ENCODE assay signal across 1 cellular context in the genomic region with DNA sequence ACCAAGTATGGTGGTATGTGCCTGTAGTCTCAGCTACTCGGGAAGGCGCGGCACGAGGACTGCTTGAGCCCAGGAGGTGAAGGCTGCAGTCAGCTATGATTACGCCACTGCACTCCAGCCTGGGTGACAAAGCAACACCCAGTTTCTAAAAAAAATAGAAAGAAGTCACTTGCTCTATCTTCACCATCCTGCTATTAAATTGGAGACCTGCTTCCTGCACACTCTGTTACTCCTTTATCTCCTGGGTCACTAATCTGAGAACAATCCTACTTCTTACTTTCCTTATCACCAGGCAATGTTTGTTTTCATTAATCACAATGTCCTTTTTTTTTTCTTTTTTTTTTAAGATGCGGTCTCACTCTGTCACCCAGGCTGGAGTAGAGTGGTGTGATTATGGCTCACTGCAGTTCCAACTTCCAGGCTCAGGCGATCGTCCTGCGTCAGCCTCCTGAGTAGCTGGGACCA.
TF ChIP-seq lines count a peak whose summit lies in the region.

No MANE protein-coding gene starts in this region.

TF ChIP-seq in K562, 482 proteins besides CTCF, POLR2A, EP300 and RAD21 (continued from another document and continues in another):
- TF ChIP-seq, protein P1, sequence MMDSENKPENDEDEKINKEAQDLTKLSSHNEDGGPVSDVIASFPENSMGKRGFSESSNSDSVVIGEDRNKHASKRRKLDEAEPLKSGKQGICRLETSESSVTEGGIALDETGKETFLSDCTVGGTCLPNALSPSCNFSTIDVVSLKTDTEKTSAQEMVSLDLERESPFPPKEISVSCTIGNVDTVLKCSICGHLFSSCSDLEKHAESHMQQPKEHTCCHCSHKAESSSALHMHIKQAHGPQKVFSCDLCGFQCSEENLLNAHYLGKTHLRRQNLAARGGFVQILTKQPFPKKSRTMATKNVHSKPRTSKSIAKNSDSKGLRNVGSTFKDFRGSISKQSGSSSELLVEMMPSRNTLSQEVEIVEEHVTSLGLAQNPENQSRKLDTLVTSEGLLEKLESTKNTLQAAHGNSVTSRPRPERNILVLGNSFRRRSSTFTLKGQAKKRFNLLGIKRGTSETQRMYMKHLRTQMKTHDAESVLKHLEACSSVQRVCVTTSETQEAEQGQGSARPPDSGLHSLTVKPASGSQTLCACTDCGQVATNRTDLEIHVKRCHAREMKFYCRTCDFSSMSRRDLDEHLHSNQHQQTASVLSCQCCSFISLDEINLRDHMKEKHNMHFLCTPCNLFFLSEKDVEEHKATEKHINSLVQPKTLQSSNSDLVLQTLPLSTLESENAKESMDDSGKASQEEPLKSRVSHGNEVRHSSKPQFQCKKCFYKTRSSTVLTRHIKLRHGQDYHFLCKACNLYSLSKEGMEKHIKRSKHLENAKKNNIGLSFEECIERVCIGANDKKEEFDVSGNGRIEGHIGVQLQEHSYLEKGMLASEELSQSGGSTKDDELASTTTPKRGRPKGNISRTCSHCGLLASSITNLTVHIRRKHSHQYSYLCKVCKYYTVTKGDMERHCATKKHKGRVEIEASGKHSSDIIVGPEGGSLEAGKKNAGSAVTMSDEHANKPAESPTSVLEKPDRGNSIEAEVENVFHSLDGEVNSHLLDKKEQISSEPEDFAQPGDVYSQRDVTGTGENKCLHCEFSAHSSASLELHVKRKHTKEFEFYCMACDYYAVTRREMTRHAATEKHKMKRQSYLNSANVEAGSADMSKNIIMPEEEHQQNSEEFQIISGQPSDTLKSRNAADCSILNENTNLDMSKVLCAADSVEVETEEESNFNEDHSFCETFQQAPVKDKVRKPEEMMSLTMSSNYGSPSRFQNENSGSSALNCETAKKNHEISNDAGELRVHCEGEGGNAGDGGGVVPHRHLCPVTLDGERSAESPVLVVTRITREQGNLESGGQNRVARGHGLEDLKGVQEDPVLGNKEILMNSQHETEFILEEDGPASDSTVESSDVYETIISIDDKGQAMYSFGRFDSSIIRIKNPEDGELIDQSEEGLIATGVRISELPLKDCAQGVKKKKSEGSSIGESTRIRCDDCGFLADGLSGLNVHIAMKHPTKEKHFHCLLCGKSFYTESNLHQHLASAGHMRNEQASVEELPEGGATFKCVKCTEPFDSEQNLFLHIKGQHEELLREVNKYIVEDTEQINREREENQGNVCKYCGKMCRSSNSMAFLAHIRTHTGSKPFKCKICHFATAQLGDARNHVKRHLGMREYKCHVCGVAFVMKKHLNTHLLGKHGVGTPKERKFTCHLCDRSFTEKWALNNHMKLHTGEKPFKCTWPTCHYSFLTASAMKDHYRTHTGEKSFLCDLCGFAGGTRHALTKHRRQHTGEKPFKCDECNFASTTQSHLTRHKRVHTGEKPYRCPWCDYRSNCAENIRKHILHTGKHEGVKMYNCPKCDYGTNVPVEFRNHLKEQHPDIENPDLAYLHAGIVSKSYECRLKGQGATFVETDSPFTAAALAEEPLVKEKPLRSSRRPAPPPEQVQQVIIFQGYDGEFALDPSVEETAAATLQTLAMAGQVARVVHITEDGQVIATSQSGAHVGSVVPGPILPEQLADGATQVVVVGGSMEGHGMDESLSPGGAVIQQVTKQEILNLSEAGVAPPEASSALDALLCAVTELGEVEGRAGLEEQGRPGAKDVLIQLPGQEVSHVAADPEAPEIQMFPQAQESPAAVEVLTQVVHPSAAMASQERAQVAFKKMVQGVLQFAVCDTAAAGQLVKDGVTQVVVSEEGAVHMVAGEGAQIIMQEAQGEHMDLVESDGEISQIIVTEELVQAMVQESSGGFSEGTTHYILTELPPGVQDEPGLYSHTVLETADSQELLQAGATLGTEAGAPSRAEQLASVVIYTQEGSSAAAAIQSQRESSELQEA (IDR thresholded peaks at IDR 0.05; ENCODE audit: low read depth) = no peak
- no peak for TF ChIP-seq TCF3 (CRISPR knock-in tag; IDR thresholded peaks at IDR 0.05)
- TF ChIP-seq, protein P2, sequence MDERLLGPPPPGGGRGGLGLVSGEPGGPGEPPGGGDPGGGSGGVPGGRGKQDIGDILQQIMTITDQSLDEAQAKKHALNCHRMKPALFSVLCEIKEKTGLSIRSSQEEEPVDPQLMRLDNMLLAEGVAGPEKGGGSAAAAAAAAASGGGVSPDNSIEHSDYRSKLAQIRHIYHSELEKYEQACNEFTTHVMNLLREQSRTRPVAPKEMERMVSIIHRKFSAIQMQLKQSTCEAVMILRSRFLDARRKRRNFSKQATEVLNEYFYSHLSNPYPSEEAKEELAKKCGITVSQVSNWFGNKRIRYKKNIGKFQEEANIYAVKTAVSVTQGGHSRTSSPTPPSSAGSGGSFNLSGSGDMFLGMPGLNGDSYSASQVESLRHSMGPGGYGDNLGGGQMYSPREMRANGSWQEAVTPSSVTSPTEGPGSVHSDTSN (CRISPR knock-in tag; IDR thresholded peaks at IDR 0.05; ENCODE audit: low read depth) = no peak
- TF ChIP-seq, protein P2 (tag; conservative IDR thresholded peaks at IDR 0.05; ENCODE audit: low read depth) = peak; percentile 55; the same call in 1 of the 2 replicates
- TF ChIP-seq, protein P3, sequence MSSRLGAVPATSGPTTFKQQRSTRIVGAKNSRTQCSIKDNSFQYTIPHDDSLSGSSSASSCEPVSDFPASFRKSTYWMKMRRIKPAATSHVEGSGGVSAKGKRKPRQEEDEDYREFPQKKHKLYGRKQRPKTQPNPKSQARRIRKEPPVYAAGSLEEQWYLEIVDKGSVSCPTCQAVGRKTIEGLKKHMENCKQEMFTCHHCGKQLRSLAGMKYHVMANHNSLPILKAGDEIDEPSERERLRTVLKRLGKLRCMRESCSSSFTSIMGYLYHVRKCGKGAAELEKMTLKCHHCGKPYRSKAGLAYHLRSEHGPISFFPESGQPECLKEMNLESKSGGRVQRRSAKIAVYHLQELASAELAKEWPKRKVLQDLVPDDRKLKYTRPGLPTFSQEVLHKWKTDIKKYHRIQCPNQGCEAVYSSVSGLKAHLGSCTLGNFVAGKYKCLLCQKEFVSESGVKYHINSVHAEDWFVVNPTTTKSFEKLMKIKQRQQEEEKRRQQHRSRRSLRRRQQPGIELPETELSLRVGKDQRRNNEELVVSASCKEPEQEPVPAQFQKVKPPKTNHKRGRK (tag; IDR thresholded peaks at IDR 0.05) = no peak
- peak; percentile 90 for TF ChIP-seq SOX6 (IDR thresholded peaks at IDR 0.05)
- no peak for TF ChIP-seq TAF7 (tag; IDR thresholded peaks at IDR 0.05)
- no peak for TF ChIP-seq NR2C2 (CRISPR knock-in tag; IDR thresholded peaks at IDR 0.05)
- 0 out of 2 replicates have a peak, but pooled peaks have one; percentile 27 for TF ChIP-seq NR2C2 (tag; IDR thresholded peaks at IDR 0.05)
- no peak for TF ChIP-seq RNF2 (IDR thresholded peaks at IDR 0.05)
- TF ChIP-seq ZNF584 (CRISPR knock-in tag; IDR thresholded peaks at IDR 0.05; ENCODE audit: low read depth) = no peak
- TF ChIP-seq SMARCE1 (IDR thresholded peaks at IDR 0.05) = 0 out of 2 replicates have a peak, but pooled peaks have one; percentile 33
- TF ChIP-seq ZNF175 (CRISPR knock-in tag; IDR thresholded peaks at IDR 0.05; ENCODE audit: low read depth) = peak; percentile 26; the same call in 1 of the 2 replicates
- TF ChIP-seq KAT2B (IDR thresholded peaks at IDR 0.05; ENCODE audit: low read depth, low read length) = no peak
- TF ChIP-seq TAF9B (IDR thresholded peaks at IDR 0.05; ENCODE audit: partially characterized antibody) = no peak
- TF ChIP-seq SMARCA4 (IDR thresholded peaks at IDR 0.05) = 0 out of 2 replicates have a peak, but pooled peaks have one; percentile 40
- no peak for TF ChIP-seq ZC3H8 (IDR thresholded peaks at IDR 0.05)
- TF ChIP-seq BRCA1 (IDR thresholded peaks at IDR 0.05) = no peak
- no peak for TF ChIP-seq BRCA1 (CRISPR knock-in tag; IDR thresholded peaks at IDR 0.05)
- peak; percentile 28; the same call in 1 of the 2 replicates for TF ChIP-seq TEAD4 (IDR thresholded peaks at IDR 0.05; ENCODE audit: low read length)
- TF ChIP-seq TEAD4 (CRISPR knock-in tag; IDR thresholded peaks at IDR 0.05; ENCODE audit: borderline replicate concordance) = no peak
- no peak for TF ChIP-seq ZNF586 (CRISPR knock-in tag; conservative IDR thresholded peaks at IDR 0.05)
- TF ChIP-seq ZNF696 (CRISPR knock-in tag; conservative IDR thresholded peaks at IDR 0.05) = no peak
- TF ChIP-seq, protein P4, sequence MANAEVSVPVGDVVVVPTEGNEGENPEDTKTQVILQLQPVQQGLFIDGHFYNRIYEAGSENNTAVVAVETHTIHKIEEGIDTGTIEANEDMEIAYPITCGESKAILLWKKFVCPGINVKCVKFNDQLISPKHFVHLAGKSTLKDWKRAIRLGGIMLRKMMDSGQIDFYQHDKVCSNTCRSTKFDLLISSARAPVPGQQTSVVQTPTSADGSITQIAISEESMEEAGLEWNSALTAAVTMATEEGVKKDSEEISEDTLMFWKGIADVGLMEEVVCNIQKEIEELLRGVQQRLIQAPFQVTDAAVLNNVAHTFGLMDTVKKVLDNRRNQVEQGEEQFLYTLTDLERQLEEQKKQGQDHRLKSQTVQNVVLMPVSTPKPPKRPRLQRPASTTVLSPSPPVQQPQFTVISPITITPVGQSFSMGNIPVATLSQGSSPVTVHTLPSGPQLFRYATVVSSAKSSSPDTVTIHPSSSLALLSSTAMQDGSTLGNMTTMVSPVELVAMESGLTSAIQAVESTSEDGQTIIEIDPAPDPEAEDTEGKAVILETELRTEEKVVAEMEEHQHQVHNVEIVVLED (CRISPR knock-in tag; IDR thresholded peaks at IDR 0.05) = no peak
- TF ChIP-seq ZBED1 (IDR thresholded peaks at IDR 0.05) = no peak
- TF ChIP-seq, protein P5, sequence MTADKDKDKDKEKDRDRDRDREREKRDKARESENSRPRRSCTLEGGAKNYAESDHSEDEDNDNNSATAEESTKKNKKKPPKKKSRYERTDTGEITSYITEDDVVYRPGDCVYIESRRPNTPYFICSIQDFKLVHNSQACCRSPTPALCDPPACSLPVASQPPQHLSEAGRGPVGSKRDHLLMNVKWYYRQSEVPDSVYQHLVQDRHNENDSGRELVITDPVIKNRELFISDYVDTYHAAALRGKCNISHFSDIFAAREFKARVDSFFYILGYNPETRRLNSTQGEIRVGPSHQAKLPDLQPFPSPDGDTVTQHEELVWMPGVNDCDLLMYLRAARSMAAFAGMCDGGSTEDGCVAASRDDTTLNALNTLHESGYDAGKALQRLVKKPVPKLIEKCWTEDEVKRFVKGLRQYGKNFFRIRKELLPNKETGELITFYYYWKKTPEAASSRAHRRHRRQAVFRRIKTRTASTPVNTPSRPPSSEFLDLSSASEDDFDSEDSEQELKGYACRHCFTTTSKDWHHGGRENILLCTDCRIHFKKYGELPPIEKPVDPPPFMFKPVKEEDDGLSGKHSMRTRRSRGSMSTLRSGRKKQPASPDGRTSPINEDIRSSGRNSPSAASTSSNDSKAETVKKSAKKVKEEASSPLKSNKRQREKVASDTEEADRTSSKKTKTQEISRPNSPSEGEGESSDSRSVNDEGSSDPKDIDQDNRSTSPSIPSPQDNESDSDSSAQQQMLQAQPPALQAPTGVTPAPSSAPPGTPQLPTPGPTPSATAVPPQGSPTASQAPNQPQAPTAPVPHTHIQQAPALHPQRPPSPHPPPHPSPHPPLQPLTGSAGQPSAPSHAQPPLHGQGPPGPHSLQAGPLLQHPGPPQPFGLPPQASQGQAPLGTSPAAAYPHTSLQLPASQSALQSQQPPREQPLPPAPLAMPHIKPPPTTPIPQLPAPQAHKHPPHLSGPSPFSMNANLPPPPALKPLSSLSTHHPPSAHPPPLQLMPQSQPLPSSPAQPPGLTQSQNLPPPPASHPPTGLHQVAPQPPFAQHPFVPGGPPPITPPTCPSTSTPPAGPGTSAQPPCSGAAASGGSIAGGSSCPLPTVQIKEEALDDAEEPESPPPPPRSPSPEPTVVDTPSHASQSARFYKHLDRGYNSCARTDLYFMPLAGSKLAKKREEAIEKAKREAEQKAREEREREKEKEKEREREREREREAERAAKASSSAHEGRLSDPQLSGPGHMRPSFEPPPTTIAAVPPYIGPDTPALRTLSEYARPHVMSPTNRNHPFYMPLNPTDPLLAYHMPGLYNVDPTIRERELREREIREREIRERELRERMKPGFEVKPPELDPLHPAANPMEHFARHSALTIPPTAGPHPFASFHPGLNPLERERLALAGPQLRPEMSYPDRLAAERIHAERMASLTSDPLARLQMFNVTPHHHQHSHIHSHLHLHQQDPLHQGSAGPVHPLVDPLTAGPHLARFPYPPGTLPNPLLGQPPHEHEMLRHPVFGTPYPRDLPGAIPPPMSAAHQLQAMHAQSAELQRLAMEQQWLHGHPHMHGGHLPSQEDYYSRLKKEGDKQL (CRISPR knock-in tag; IDR thresholded peaks at IDR 0.05; ENCODE audit: borderline replicate concordance) = no peak
